8 cellular contexts compared by ENCODE assay signal in the genomic region with DNA sequence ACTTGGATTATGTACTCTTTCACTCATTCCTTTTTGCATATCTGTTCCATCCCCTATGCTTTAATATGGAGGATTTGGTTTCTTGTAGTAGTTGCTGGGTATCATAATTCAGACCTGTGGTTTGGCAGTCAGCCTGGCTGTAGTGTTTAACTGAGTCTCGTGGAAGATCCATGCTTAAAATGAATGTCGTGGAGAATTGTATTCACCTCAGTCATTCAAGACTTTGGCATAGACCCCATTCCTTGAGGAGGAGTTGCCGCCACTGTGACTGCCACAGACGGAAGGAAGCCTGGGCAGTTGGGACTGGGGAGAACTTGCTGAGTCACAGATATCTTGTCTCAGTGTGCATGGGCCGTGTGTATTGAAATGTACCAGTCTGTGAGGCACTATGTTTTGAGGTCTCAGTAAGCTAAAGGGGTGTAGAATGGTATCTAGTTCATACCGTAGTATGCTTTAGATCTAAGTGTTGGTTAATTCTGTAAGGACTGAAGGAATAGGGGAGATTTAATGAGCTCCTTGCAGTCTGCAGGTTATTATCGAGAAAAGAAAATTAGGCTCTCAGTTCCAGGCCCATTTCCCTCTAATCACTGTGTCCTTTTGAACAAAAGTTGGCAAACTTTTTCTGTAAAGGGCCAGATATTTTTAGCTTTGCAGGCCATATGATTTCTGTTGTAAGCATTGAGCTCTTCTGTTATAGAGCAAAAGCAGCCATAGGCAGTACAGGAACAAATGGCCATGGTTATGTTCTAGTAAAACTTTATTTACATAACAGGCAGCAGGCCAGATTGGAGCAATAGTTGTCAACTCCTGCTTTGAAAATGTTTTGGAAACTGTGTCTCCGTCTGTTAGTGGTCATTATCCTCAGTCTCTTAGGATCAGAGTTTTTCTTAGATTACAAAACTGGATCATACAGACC.
DNase-seq lines count a peak whose midpoint lies in the region; ATAC-seq, FAIRE-seq and TF ChIP-seq lines count a peak whose summit lies in the region.

No MANE protein-coding gene starts in this region.

- no peaks in the 10 kb centered on the region for H3K9me3 ChIP-seq in CD8-positive, alpha-beta T cell (ENCODE audit: low read length)

- CTCF ChIA-PET in CD8-positive, alpha-beta T cell (lab: Charles Lee) = no interaction called here

- H3K4me1 Mint-ChIP-seq in activated naive CD8-positive, alpha-beta T cell treated with anti-CD3 and anti-CD28 coated beads, Interleukin-2, amount 50 U/mL, for 24 hours = peaks cover 3% of the 10 kb centered on the region
- no peaks in the 10 kb centered on the region for H3K4me1 Mint-ChIP-seq in activated T-cell treated with anti-CD3 and anti-CD28 coated beads, Interleukin-2, amount 50 U/mL, for 4 hours (ENCODE audit: low read depth)
- H3K4me1 Mint-ChIP-seq in CD8-positive, alpha-beta T cell (ENCODE audit: low read depth) = peaks cover 9% of the 10 kb centered on the region

- no peak overlapping the region for H3K27ac ChIP-seq in CD8-positive, alpha-beta T cell (ENCODE audit: low read depth, low read length)

- FAIRE-seq in GM12891 (lab: Jason Lieb, UNC) = peak; percentile 38

- peak; percentile 93 for ATAC-seq in SK-N-SH treated with all-trans-retinoic acid at 6 μM for 48 hours
- no peak for ATAC-seq in activated naive CD8-positive, alpha-beta T cell treated with anti-CD3 and anti-CD28 coated beads, Interleukin-2, amount 50 U/mL, for 24 hours
- ATAC-seq in activated T-cell treated with anti-CD3 and anti-CD28 coated beads, Interleukin-2, amount 50 U/mL, for 4 hours = no peak
- no peak for ATAC-seq in CD8-positive, alpha-beta T cell

- DNase-seq in GM12891 (ENCODE audit: insufficient read length, low spot score) = no peak
- peak; percentile 16 for DNase-seq in globus pallidus (ENCODE audit: low spot score)
- DNase-seq in skeletal muscle cell (ENCODE audit: low read depth) = peak; percentile 94
- DNase-seq in activated naive CD8-positive, alpha-beta T cell treated with anti-CD3 and anti-CD28 coated beads, Interleukin-2, amount 50 U/mL, for 24 hours = no peak
- no peak for DNase-seq in activated naive CD4-positive, alpha-beta T cell (lab: John Stamatoyannopoulos, UW)
- no peak for DNase-seq in activated T-cell treated with anti-CD3 and anti-CD28 coated beads, Interleukin-2, amount 50 U/mL, for 4 hours
- no peak for DNase-seq in CD8-positive, alpha-beta T cell

- H3K27ac Mint-ChIP-seq in activated naive CD8-positive, alpha-beta T cell treated with anti-CD3 and anti-CD28 coated beads, Interleukin-2, amount 50 U/mL, for 24 hours = no peak overlapping the region
- no peak overlapping the region for H3K27ac Mint-ChIP-seq in CD8-positive, alpha-beta T cell

- no peak for TF ChIP-seq POLR2A in GM12891 (IDR thresholded peaks at IDR 0.05; ENCODE audit: low read depth, low read length)

- no peak for TF ChIP-seq CTCF in CD8-positive, alpha-beta T cell (IDR thresholded peaks at IDR 0.05)

- intact Hi-C loops in CD8-positive, alpha-beta T cell (cut with DNase I, micrococcal nuclease) = no loop called here

- H3K9me3 Mint-ChIP-seq in activated naive CD8-positive, alpha-beta T cell treated with anti-CD3 and anti-CD28 coated beads, Interleukin-2, amount 50 U/mL, for 24 hours = no peaks in the 10 kb centered on the region
- H3K9me3 Mint-ChIP-seq in activated T-cell treated with anti-CD3 and anti-CD28 coated beads, Interleukin-2, amount 50 U/mL, for 4 hours = no peaks in the 10 kb centered on the region
- peaks cover 2% of the 10 kb centered on the region for H3K9me3 Mint-ChIP-seq in CD8-positive, alpha-beta T cell

- H3K36me3 Mint-ChIP-seq in activated naive CD8-positive, alpha-beta T cell treated with anti-CD3 and anti-CD28 coated beads, Interleukin-2, amount 50 U/mL, for 24 hours (ENCODE audit: low read depth) = peaks cover 2% of the 10 kb centered on the region
- peaks cover 3% of the 10 kb centered on the region for H3K36me3 Mint-ChIP-seq in activated T-cell treated with anti-CD3 and anti-CD28 coated beads, Interleukin-2, amount 50 U/mL, for 4 hours (ENCODE audit: insufficient read depth)
- peaks cover 3% of the 10 kb centered on the region for H3K36me3 Mint-ChIP-seq in CD8-positive, alpha-beta T cell

- POLR2A ChIA-PET in CD8-positive, alpha-beta T cell (lab: Charles Lee) = no interaction called here

- no peak overlapping the region for H3K4me3 ChIP-seq in skeletal muscle cell (ENCODE audit: low read depth, low read length)
- no peak overlapping the region for H3K4me3 ChIP-seq in CD8-positive, alpha-beta T cell (ENCODE audit: low read depth, low read length)

- H3K4me3 Mint-ChIP-seq in activated naive CD8-positive, alpha-beta T cell treated with anti-CD3 and anti-CD28 coated beads, Interleukin-2, amount 50 U/mL, for 24 hours = no peak overlapping the region
- H3K4me3 Mint-ChIP-seq in activated T-cell treated with anti-CD3 and anti-CD28 coated beads, Interleukin-2, amount 50 U/mL, for 4 hours = no peak overlapping the region
- H3K4me3 Mint-ChIP-seq in CD8-positive, alpha-beta T cell = no peak overlapping the region

- H3K27me3 Mint-ChIP-seq in activated naive CD8-positive, alpha-beta T cell treated with anti-CD3 and anti-CD28 coated beads, Interleukin-2, amount 50 U/mL, for 24 hours = no peaks in the 10 kb centered on the region
- no peaks in the 10 kb centered on the region for H3K27me3 Mint-ChIP-seq in activated T-cell treated with anti-CD3 and anti-CD28 coated beads, Interleukin-2, amount 50 U/mL, for 4 hours (ENCODE audit: low read depth)
- H3K27me3 Mint-ChIP-seq in CD8-positive, alpha-beta T cell (ENCODE audit: low read depth) = peaks cover 3% of the 10 kb centered on the region

- H3K36me3 ChIP-seq in CD8-positive, alpha-beta T cell (ENCODE audit: insufficient read depth, low read length) = no peaks in the 10 kb centered on the region

- H3K4me1 ChIP-seq in CD8-positive, alpha-beta T cell (ENCODE audit: insufficient read depth, low read length) = no peaks in the 10 kb centered on the region

- H3K27me3 ChIP-seq in CD8-positive, alpha-beta T cell (ENCODE audit: insufficient read depth, low read length) = no peaks in the 10 kb centered on the region

TF ChIP-seq in GM12891, 5 proteins besides CTCF, POLR2A, EP300 and RAD21:
- TF ChIP-seq POLR2AphosphoS5 (IDR thresholded peaks at IDR 0.05; ENCODE audit: low read depth, low read length) = no peak
- no peak for TF ChIP-seq POU2F2 (IDR thresholded peaks at IDR 0.05; ENCODE audit: low read depth, low read length)
- TF ChIP-seq PAX5 (IDR thresholded peaks at IDR 0.05; ENCODE audit: insufficient read depth, low read length, severe bottlenecking) = no peak
- TF ChIP-seq TAF1 (IDR thresholded peaks at IDR 0.05; ENCODE audit: low read depth, low read length) = no peak
- TF ChIP-seq SPI1 (IDR thresholded peaks at IDR 0.05; ENCODE audit: low read depth, low read length) = no peak
TF ChIP-seq in GM12891: peak in this region for 0.

TF ChIP-seq in SK-N-SH treated with all-trans-retinoic acid at 6 μM for 48 hours, 23 proteins besides CTCF, POLR2A, EP300 and RAD21:
- no peak for TF ChIP-seq ARNTL (CRISPR knock-in tag; IDR thresholded peaks at IDR 0.05; ENCODE audit: borderline replicate concordance, low read depth)
- no peak for TF ChIP-seq SNAI2 (CRISPR knock-in tag; IDR thresholded peaks at IDR 0.05)
- peak; percentile 21; the same call in 1 of the 2 replicates for TF ChIP-seq ISL1 (CRISPR knock-in tag; IDR thresholded peaks at IDR 0.05)
- TF ChIP-seq ZC3H10 (CRISPR knock-in tag; IDR thresholded peaks at IDR 0.05) = no peak
- TF ChIP-seq RARB (CRISPR knock-in tag; IDR thresholded peaks at IDR 0.05) = no peak
- peak; percentile 49; the same call in 1 of the 2 replicates for TF ChIP-seq CSDC2 (CRISPR knock-in tag; IDR thresholded peaks at IDR 0.05)
- TF ChIP-seq ZFP30 (CRISPR knock-in tag; IDR thresholded peaks at IDR 0.05) = no peak
- TF ChIP-seq TOX (CRISPR knock-in tag; IDR thresholded peaks at IDR 0.05; ENCODE audit: borderline replicate concordance) = peak; percentile 54; the same call in 1 of the 2 replicates
TF ChIP-seq in SK-N-SH treated with all-trans-retinoic acid at 6 μM for 48 hours: peak in this region for 3.

Comparison
In these comparisons a context has a peak if more than half of its experiments do, and no peak if none do; other contexts are left out.
1. DNase-seq: peak in globus pallidus (single experiment) and skeletal muscle cell (single experiment); none in GM12891 (single experiment), activated naive CD8-positive, alpha-beta T cell treated with anti-CD3 and anti-CD28 coated beads, Interleukin-2, amount 50 U/mL, for 24 hours (single experiment), activated naive CD4-positive, alpha-beta T cell (0 of 4), activated T-cell treated with anti-CD3 and anti-CD28 coated beads, Interleukin-2, amount 50 U/mL, for 4 hours (single experiment) and CD8-positive, alpha-beta T cell (0 of 7).